8 cellular contexts compared by ENCODE assay signal in the genomic region with DNA sequence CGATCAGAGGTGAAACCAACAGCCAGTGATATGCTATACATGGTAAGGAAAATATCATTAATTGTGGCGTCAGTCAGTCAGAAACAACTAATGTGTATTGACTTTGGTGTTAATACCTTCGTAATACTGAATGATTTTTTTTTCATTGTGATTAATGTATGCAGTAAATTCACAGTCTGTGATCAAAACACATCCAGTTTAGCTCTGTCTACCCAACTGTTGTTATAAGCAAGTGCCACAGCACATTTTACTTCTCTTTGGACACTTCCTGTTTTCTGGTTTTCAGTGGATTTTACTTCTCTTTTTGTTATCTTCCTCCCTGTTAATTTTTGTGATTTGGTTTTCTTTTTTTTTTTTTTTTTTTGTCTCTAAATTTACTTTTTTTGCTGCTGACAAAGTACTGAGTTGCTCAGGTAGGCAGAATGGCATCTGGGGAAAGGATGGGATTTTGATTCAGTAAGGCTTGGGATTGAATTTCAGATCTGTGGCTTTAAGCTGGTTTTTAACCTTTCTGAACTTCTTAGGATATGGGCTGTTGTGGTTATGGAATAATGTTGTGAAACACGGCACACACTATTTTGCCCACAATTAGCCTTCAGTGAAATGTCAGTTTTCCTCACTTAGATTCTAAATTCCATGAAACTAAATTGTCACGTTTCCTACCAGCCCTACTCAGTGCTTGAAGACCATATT. TPM values are rescaled to one million over a fixed set of nuclear protein-coding genes. Genes with fewer than 3 reads are reported as not detected.
A peak's percentile ranks its signal among the peaks of the same experiment; 100 is the strongest.
DNase-seq lines count a peak whose midpoint lies in the region; ATAC-seq and TF ChIP-seq lines count a peak whose summit lies in the region.

No MANE protein-coding gene starts in this region.

- H3K79me1 ChIP-seq in H9 (ENCODE audit: insufficient read depth, low read depth, low read length, poor library complexity, severe bottlenecking): no peaks in the 10 kb centered on the region

- H3K4me3 ChIP-seq in CD4-positive, CD25-positive, alpha-beta regulatory T cell (ENCODE audit: low read depth, low read length): peak overlapping the region; percentile 99
- H3K4me3 ChIP-seq in HUES48 (ENCODE audit: low read depth, low read length) (peak overlapping the region; percentile 32; the same call in 1 of the 2 replicates), lower lobe of right lung (peak overlapping the region; percentile 48), vagina (peak overlapping the region; percentile 46 to 47)

- H2BK15ac ChIP-seq in H9 (ENCODE audit: low read depth, low read length): no peak overlapping the region

- no CpG with 5 or more reads among the region's 5 CpGs for WGBS in H9 (ENCODE audit: extremely low coverage, insufficient read length, low lambda C conversion rate)

- no peak overlapping the region for H4K5ac ChIP-seq in H9 (ENCODE audit: insufficient read length, low read depth, low read length)

- no peaks in the 10 kb centered on the region for H4K20me1 ChIP-seq in H9 (ENCODE audit: control insufficient read depth, insufficient read depth, insufficient read length)

- H3K9ac ChIP-seq in HUES48 (ENCODE audit: low read depth, low read length): no peak overlapping the region; the same call in 1 of the 2 replicates
- no peak overlapping the region for H3K9ac ChIP-seq in H9 (ENCODE audit: extremely low read depth, insufficient read length, low read length)

- no peak overlapping the region for H3K4ac ChIP-seq in H9 (ENCODE audit: low read depth, low read length)

- H4K8ac ChIP-seq in H9 (replicated peaks; ENCODE audit: insufficient read length, low read depth, low read length): no peak overlapping the region

- no peak overlapping the region for H2AFZ ChIP-seq in H9 (ENCODE audit: low read length)

- H3T11ph ChIP-seq in H9 (ENCODE audit: low read length): no peak overlapping the region

- intact Hi-C loops in lower lobe of right lung (cut with DNase I) (no loop called here), vagina (cut with DNase I) (no loop called here), posterior cingulate gyrus (cut with DNase I) (loop anchor here (5.0 kb wide), 1 partner anchor 89 kb away; the partner anchor contains the start of gene GLIPR1L2)

- no peaks in the 10 kb centered on the region for H3K23me2 ChIP-seq in H9 (ENCODE audit: insufficient read length, low read depth, low read length, poor library complexity, severe bottlenecking)

- H3K4me1 ChIP-seq in CD4-positive, CD25-positive, alpha-beta regulatory T cell (ENCODE audit: control insufficient read depth, insufficient read depth, low read length, poor library complexity, severe bottlenecking): peaks cover 51% of the 10 kb centered on the region
- peaks cover 15% of the 10 kb centered on the region for H3K4me1 ChIP-seq in HUES48 (ENCODE audit: control insufficient read depth, insufficient read depth, low read length)
- H3K4me1 ChIP-seq in lower lobe of right lung: peaks cover 43% of the 10 kb centered on the region
- peaks cover 32% of the 10 kb centered on the region for H3K4me1 ChIP-seq in vagina
- H3K4me1 ChIP-seq in H9 (ENCODE audit: insufficient read depth, low read length): no peaks in the 10 kb centered on the region; the same call in 1 of the 2 replicates

- no peak overlapping the region for H2BK12ac ChIP-seq in H9 (ENCODE audit: insufficient read length, low read depth, low read length)

- no peak overlapping the region for H3K4me2 ChIP-seq in H9 (ENCODE audit: insufficient read depth, insufficient read length, low read length)

- peak overlapping the region; percentile 98 to 99 (median 98) for H3K4me3 Mint-ChIP-seq in CD4-positive, CD25-positive, alpha-beta regulatory T cell
- peak overlapping the region; percentile 92 for H3K4me3 Mint-ChIP-seq in activated naive CD8-positive, alpha-beta T cell treated with anti-CD3 and anti-CD28 coated beads, Interleukin-2, amount 50 U/mL, for 24 hours
- H3K4me3 Mint-ChIP-seq in H9: no peak overlapping the region

- no peak overlapping the region for H2BK5ac ChIP-seq in H9 (ENCODE audit: insufficient read length, low read length)

- peak overlapping the region; percentile 94 to 95 (median 95) for H3K27ac Mint-ChIP-seq in CD4-positive, CD25-positive, alpha-beta regulatory T cell
- peak overlapping the region; percentile 97 for H3K27ac Mint-ChIP-seq in activated naive CD8-positive, alpha-beta T cell treated with anti-CD3 and anti-CD28 coated beads, Interleukin-2, amount 50 U/mL, for 24 hours
- H3K27ac Mint-ChIP-seq in H9: no peak overlapping the region; a peak in 1 of 7 replicates

- H3K23ac ChIP-seq in H9 (ENCODE audit: insufficient read length, low read depth, low read length): no peak overlapping the region

- no peaks in the 10 kb centered on the region for H3K27me3 ChIP-seq in CD4-positive, CD25-positive, alpha-beta regulatory T cell (ENCODE audit: control insufficient read depth, insufficient read depth, low read length)
- H3K27me3 ChIP-seq in HUES48 (ENCODE audit: control insufficient read depth, insufficient read depth, low read length) (no peaks in the 10 kb centered on the region), lower lobe of right lung (ENCODE audit: low read depth) (no peaks in the 10 kb centered on the region), vagina (no peaks in the 10 kb centered on the region), H9 (ENCODE audit: insufficient read depth, low read length) (no peaks in the 10 kb centered on the region)

- TF ChIP-seq POLR2A in vagina (IDR thresholded peaks at IDR 0.05): no peak

- no peak overlapping the region for H3K18ac ChIP-seq in H9 (ENCODE audit: insufficient read length, low read depth, low read length)

- H2AK5ac ChIP-seq in H9 (ENCODE audit: insufficient read length, low read length): no peak overlapping the region

- peaks cover 40 to 83% (median 58%) of the 10 kb centered on the region in 4 donors for H3K4me1 Mint-ChIP-seq in CD4-positive, CD25-positive, alpha-beta regulatory T cell
- peaks cover 92% of the 10 kb centered on the region for H3K4me1 Mint-ChIP-seq in activated naive CD8-positive, alpha-beta T cell treated with anti-CD3 and anti-CD28 coated beads, Interleukin-2, amount 50 U/mL, for 24 hours
- H3K4me1 Mint-ChIP-seq in H9: peaks cover 13 to 22% of the 10 kb centered on the region in 2 experiments

- H2BK20ac ChIP-seq in H9 (ENCODE audit: low read depth, low read length, poor library complexity, severe bottlenecking): no peak overlapping the region

- H3K9me3 ChIP-seq in CD4-positive, CD25-positive, alpha-beta regulatory T cell (ENCODE audit: control insufficient read depth in 2 of 2, low read length in 2 of 2): no peaks in the 10 kb centered on the region
- H3K9me3 ChIP-seq in HUES48 (ENCODE audit: control insufficient read depth, insufficient read depth, low read length) (no peaks in the 10 kb centered on the region), lower lobe of right lung (no peaks in the 10 kb centered on the region), vagina (no peaks in the 10 kb centered on the region), H9 (ENCODE audit: control insufficient read depth, low read depth, low read length) (no peaks in the 10 kb centered on the region)

- no peaks in the 10 kb centered on the region for H3K27me3 Mint-ChIP-seq in CD4-positive, CD25-positive, alpha-beta regulatory T cell
- H3K27me3 Mint-ChIP-seq in activated naive CD8-positive, alpha-beta T cell treated with anti-CD3 and anti-CD28 coated beads, Interleukin-2, amount 50 U/mL, for 24 hours: no peaks in the 10 kb centered on the region
- no peaks in the 10 kb centered on the region for H3K27me3 Mint-ChIP-seq in H9 (ENCODE audit: low read depth)

- peak overlapping the region; percentile 81 for H3K27ac ChIP-seq in CD4-positive, CD25-positive, alpha-beta regulatory T cell (ENCODE audit: insufficient read depth, low read length, poor library complexity, severe bottlenecking)
- H3K27ac ChIP-seq in HUES48 (ENCODE audit: low read depth, low read length) (no peak overlapping the region), lower lobe of right lung (peak overlapping the region; percentile 82), vagina (peak overlapping the region; percentile 77), H9 (ENCODE audit: insufficient read length, low read depth, low read length) (no peak overlapping the region)

- peaks cover 9% of the 10 kb centered on the region for H3K36me3 Mint-ChIP-seq in CD4-positive, CD25-positive, alpha-beta regulatory T cell
- peaks cover 4% of the 10 kb centered on the region for H3K36me3 Mint-ChIP-seq in activated naive CD8-positive, alpha-beta T cell treated with anti-CD3 and anti-CD28 coated beads, Interleukin-2, amount 50 U/mL, for 24 hours (ENCODE audit: low read depth)
- no peaks in the 10 kb centered on the region for H3K36me3 Mint-ChIP-seq in H9 (ENCODE audit: insufficient read depth in 1 of 3, low read depth in 3 of 3)

- H2BK120ac ChIP-seq in H9 (ENCODE audit: low read depth, low read length, poor library complexity, severe bottlenecking): no peak overlapping the region

- H3K79me2 ChIP-seq in H9 (ENCODE audit: insufficient read depth, low read length): no peaks in the 10 kb centered on the region

- no peak for DNase-seq in CD4-positive, CD25-positive, alpha-beta regulatory T cell
- DNase-seq in activated naive CD8-positive, alpha-beta T cell treated with anti-CD3 and anti-CD28 coated beads, Interleukin-2, amount 50 U/mL, for 24 hours: no peak
- no peak for DNase-seq in lower lobe of right lung
- no peak for DNase-seq in vagina (ENCODE audit: extremely low spot score in 2 of 2)
- no peak for DNase-seq in H9
- no peak for DNase-seq in posterior cingulate gyrus

- no peaks in the 10 kb centered on the region for H3K9me3 Mint-ChIP-seq in CD4-positive, CD25-positive, alpha-beta regulatory T cell
- H3K9me3 Mint-ChIP-seq in activated naive CD8-positive, alpha-beta T cell treated with anti-CD3 and anti-CD28 coated beads, Interleukin-2, amount 50 U/mL, for 24 hours: no peaks in the 10 kb centered on the region
- H3K9me3 Mint-ChIP-seq in H9: no peaks in the 10 kb centered on the region

- H4K91ac ChIP-seq in H9 (ENCODE audit: insufficient read length, low read depth, low read length): no peak overlapping the region

- peaks cover 4% of the 10 kb centered on the region for H3K36me3 ChIP-seq in CD4-positive, CD25-positive, alpha-beta regulatory T cell (ENCODE audit: control insufficient read depth, insufficient read depth, low read length)
- no peaks in the 10 kb centered on the region for H3K36me3 ChIP-seq in HUES48 (ENCODE audit: control insufficient read depth, insufficient read depth, low read length)
- no peaks in the 10 kb centered on the region for H3K36me3 ChIP-seq in lower lobe of right lung
- no peaks in the 10 kb centered on the region for H3K36me3 ChIP-seq in vagina

- no peak overlapping the region for H3K56ac ChIP-seq in H9 (ENCODE audit: insufficient read length, low read depth, low read length)

- TF ChIP-seq CTCF in lower lobe of right lung (IDR thresholded peaks at IDR 0.05) (no peak), vagina (IDR thresholded peaks at IDR 0.05) (no peak), H9 (conservative IDR thresholded peaks at IDR 0.05) (no peak)

- no peak overlapping the region for H3K14ac ChIP-seq in H9 (ENCODE audit: insufficient read depth, low read length)

- peak; percentile 16 to 20 for ATAC-seq in CD4-positive, CD25-positive, alpha-beta regulatory T cell (ENCODE audit: low read depth in 2 of 2)
- ATAC-seq in GM21390 (IDR thresholded peaks at IDR 0.05; ENCODE audit: unreplicated experiment): peak; percentile 23
- ATAC-seq in activated naive CD8-positive, alpha-beta T cell treated with anti-CD3 and anti-CD28 coated beads, Interleukin-2, amount 50 U/mL, for 24 hours: peak; percentile 0
- peak in 1 of 2 donors; percentile 51 for ATAC-seq in lower lobe of right lung

RNA-seq across cellular contexts. Expression of gene GLIPR1, which starts 0.6 kb away (rescaled TPM):
- total RNA-seq in CD4-positive, CD25-positive, alpha-beta regulatory T cell: 91.4 TPM
- 100 to 1,000 TPM; 127 to 207 (median 173) TPM for polyA plus RNA-seq in CD4-positive, CD25-positive, alpha-beta regulatory T cell
- 52.0 TPM for total RNA-seq in lower lobe of right lung
- total RNA-seq in vagina: 6.6 TPM
- 0.09 and 0.13 TPM in 2 replicates for total RNA-seq in H9 (2021)

RNA-seq across cellular contexts. Expression of gene KRR1, which starts 30.2 kb away (rescaled TPM):
- 113 TPM for total RNA-seq in CD4-positive, CD25-positive, alpha-beta regulatory T cell
- polyA plus RNA-seq in CD4-positive, CD25-positive, alpha-beta regulatory T cell: 10 to 100 TPM; 47.9 to 70.2 (median 59.0) TPM
- total RNA-seq in lower lobe of right lung (39.8 TPM), vagina (21.4 TPM), H9 (2021) (88.9 and 92.2 TPM in 2 replicates)

Comparison
In these comparisons a context has a peak if more than half of its experiments do, and no peak if none do; other contexts are left out.
1. H3K27ac ChIP-seq: peak in CD4-positive, CD25-positive, alpha-beta regulatory T cell (single experiment), lower lobe of right lung (single experiment) and vagina (single experiment); none in HUES48 (single experiment) and H9 (single experiment).
2. H3K4me3 ChIP-seq: peak in every context shown above with its lines; median percentile 99 in CD4-positive, CD25-positive, alpha-beta regulatory T cell; 48 in lower lobe of right lung; 46 in vagina; 32 in HUES48.
3. H3K27ac Mint-ChIP-seq: peak in CD4-positive, CD25-positive, alpha-beta regulatory T cell (3 of 3) and activated naive CD8-positive, alpha-beta T cell treated with anti-CD3 and anti-CD28 coated beads, Interleukin-2, amount 50 U/mL, for 24 hours (single experiment); none in H9 (0 of 3).
4. H3K4me3 Mint-ChIP-seq: peak in CD4-positive, CD25-positive, alpha-beta regulatory T cell (4 of 4) and activated naive CD8-positive, alpha-beta T cell treated with anti-CD3 and anti-CD28 coated beads, Interleukin-2, amount 50 U/mL, for 24 hours (single experiment); none in H9 (0 of 2).